In the genomic region with DNA sequence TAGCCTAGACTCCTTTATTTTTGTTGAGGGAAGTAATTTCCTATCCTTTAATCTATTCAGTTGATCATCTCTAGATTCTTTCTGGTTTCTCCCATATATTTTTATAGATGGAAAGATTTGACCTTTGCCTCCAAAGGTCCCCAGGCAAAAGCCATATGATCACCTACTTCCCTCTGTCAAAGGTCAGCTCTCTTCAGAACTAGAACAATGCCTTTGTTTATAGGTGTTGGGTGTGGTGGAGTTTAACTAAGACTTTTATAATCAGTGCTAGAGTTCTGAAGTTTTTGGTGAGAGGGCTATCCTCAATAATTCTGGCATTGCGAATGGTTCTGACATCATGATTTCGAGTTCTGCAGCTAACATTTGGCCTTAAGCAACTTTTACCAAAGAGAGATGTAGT, we compare ENCODE assay signal across 22 cellular contexts. TPM values are rescaled to one million over a fixed set of nuclear protein-coding genes. Genes with fewer than 3 reads are reported as not detected.
DNase-seq lines count a peak whose midpoint lies in the region; ATAC-seq and TF ChIP-seq lines count a peak whose summit lies in the region.
"Had no signal": no experiment of that assay in that cellular context is flagged by ENCODE, and none has a peak within 500 bp of the region (broad histone marks: within the 10 kb centered on the region; RNA-seq: fewer than 3 reads in every experiment).

No MANE protein-coding gene starts in this region.

- in situ Hi-C loops in SK-MEL-5 (cut with HindIII; ENCODE audit: low pct_unique_long_range_greater_than_20kb, low sequenced_read_pairs) = no loop called here
- in situ Hi-C loops in transverse colon (cut with MboI; ENCODE audit: low pct_ligation_motif_present in 1 of 4, low pct_unique_long_range_greater_than_20kb in 1 of 4, low sequenced_read_pairs in 3 of 4) = no loop called here

- intact Hi-C loops in left colon (cut with DNase I, micrococcal nuclease) = no loop called here
- intact Hi-C loops in mucosa of descending colon (cut with DNase I, micrococcal nuclease) = no loop called here
- intact Hi-C loops in transverse colon (cut with DNase I; ENCODE audit: low total_unique reads) = no loop called here

- no peak for TF ChIP-seq POLR2A in transverse colon (IDR thresholded peaks at IDR 0.05)

- no peaks in the 10 kb centered on the region for H3K4me1 ChIP-seq in mucosa of descending colon (ENCODE audit: low read depth)
- H3K4me1 ChIP-seq in transverse colon = no peaks in the 10 kb centered on the region
- H3K4me1 ChIP-seq: A549, BE2C, BLaER1 had no signal

- TF ChIP-seq CTCF in mucosa of descending colon (IDR thresholded peaks at IDR 0.05) (no peak), transverse colon (IDR thresholded peaks at IDR 0.05) (no peak)

- 46% methylated on average over 2 of the region's 2 CpGs; no CpG with 5 or more reads in 1 of the 2 donors for WGBS in transverse colon (ENCODE audit: low coverage in 1 of 2), 2 donors

- no peaks in the 10 kb centered on the region for H3K27me3 ChIP-seq in transverse colon
- H3K27me3 ChIP-seq: BE2C had no signal

- TF ChIP-seq EP300 in transverse colon (IDR thresholded peaks at IDR 0.05; ENCODE audit: low read depth) = no peak

- H3K27ac ChIP-seq in transverse colon = peak overlapping the region in 3 of 4 donors; percentile 15 to 39 (median 24)
- H3K27ac ChIP-seq: 22Rv1, A549, BLaER1 had no signal

- H3K9me3 ChIP-seq in mucosa of descending colon (no peaks in the 10 kb centered on the region), transverse colon (no peaks in the 10 kb centered on the region)
- H3K9me3 ChIP-seq: A549, BE2C, BLaER1 had no signal

- H3K4me3 ChIP-seq in mucosa of descending colon (no peak overlapping the region), transverse colon (no peak overlapping the region)
- H3K4me3 ChIP-seq: A549, BLaER1 had no signal

- peak; percentile 1 for DNase-seq in SK-MEL-5 (ENCODE audit: low read depth, low spot score)
- no peak for DNase-seq in left colon
- peak in 1 of 3 donors; percentile 4 for DNase-seq in mucosa of descending colon
- no peak for DNase-seq in transverse colon
- no peak for DNase-seq in D341Med (ENCODE audit: low spot score)
- no peak for DNase-seq in LoVo (ENCODE audit: low spot score)
- DNase-seq: ACHN; BE2C; C1 segment of cervical spinal cord; CD4-positive, alpha-beta memory T cell; CD4-positive, CD25-positive, alpha-beta regulatory T cell; CD8-positive, alpha-beta memory T cell; COR-L47; DMS79 treated with DMSO at 0.1 percent for 48 hours; GF-D8 had no signal

- H3K36me3 ChIP-seq in mucosa of descending colon (ENCODE audit: low read depth) (no peaks in the 10 kb centered on the region), transverse colon (no peaks in the 10 kb centered on the region)
- H3K36me3 ChIP-seq: BE2C, BLaER1 had no signal

- ATAC-seq in left colon (peak; percentile 99), mucosa of descending colon (peak; percentile 94), GM18870 (IDR thresholded peaks at IDR 0.05; ENCODE audit: unreplicated experiment) (no peak)
- ATAC-seq: A549 had no signal

RNA-seq across cellular contexts. Expression of a gene that starts 19.0 kb away (rescaled TPM):
- total RNA-seq in SK-MEL-5 (2014; rRNA removed; shearing (Covaris generic)) = 0.90 and 1.8 TPM in 2 replicates
- 1.2 and 1.4 TPM in 2 replicates for polyA plus RNA-seq in SK-MEL-5 (2015; cell fraction: cytosol; rRNA removed)
- 4.4 TPM in 1 of 2 replicates, not detected in the other for polyA plus RNA-seq in SK-MEL-5 (2015; cell fraction: nucleus; rRNA removed)
- total RNA-seq in left colon (not detected), mucosa of descending colon (not detected), transverse colon (not detected)
- total RNA-seq: A172; CD4-positive, alpha-beta memory T cell; CD4-positive, CD25-positive, alpha-beta regulatory T cell; CD8-positive, alpha-beta memory T cell had no signal
- polyA plus RNA-seq: A549; AG04450; CD14-positive monocyte; CD4-positive, alpha-beta memory T cell; CD4-positive, CD25-positive, alpha-beta regulatory T cell; CD8-positive, alpha-beta memory T cell had no signal
